In the genomic region with DNA sequence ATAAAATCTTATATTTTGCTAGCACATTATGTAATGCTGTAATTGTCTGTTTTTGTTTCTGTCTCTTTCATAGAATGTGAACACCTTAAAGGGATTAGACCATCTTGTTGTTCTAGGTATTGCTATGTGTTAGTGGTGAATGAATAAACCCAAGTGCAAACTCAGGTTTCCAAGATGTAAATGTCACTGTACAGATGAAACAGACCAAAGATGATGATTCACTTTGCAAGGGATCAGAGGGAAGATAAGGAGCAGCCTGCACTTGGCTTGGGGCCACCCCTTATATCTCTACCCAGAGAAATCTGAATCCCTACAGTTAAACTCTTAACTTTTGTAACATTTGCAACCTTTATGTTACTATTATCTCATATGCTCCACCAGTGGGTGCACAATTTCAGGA, we compare ENCODE assay signal across 1 cellular context.
TF ChIP-seq lines count a peak whose summit lies in the region.

No MANE protein-coding gene starts in this region.

TF ChIP-seq in HepG2, 621 proteins besides CTCF, POLR2A, EP300 and RAD21:
- no peak for TF ChIP-seq ZNF782 (CRISPR knock-in tag; IDR thresholded peaks at IDR 0.05; ENCODE audit: borderline replicate concordance)
